In genomic region chr17:21702521-21702920, GRCh38 we compare ENCODE assay signal across 3 cellular contexts. TPM values are rescaled to one million over a fixed set of nuclear protein-coding genes. Genes with fewer than 3 reads are reported as not detected.
"Had no signal": no experiment of that assay in that cellular context is flagged by ENCODE, and none has a peak within 500 bp of the region (broad histone marks: within the 10 kb centered on the region; RNA-seq: fewer than 3 reads in every experiment).

No MANE protein-coding gene starts in this region.

RNA-seq across cellular contexts. Expression of gene KCNJ18, which starts 10.2 kb away (rescaled TPM):
- total RNA-seq: LHCN-M2, M059J, MCF 10A had no signal
